9 cellular contexts compared by ENCODE assay signal in genomic region chrX:47216393-47216925, GRCh38. TPM values are rescaled to one million over a fixed set of nuclear protein-coding genes. Genes with fewer than 3 reads are reported as not detected.
DNase-seq lines count a peak whose midpoint lies in the region; ATAC-seq and TF ChIP-seq lines count a peak whose summit lies in the region.
"Had no signal": no experiment of that assay in that cellular context is flagged by ENCODE, and none has a peak within 500 bp of the region (broad histone marks: within the 10 kb centered on the region; RNA-seq: fewer than 3 reads in every experiment).

No MANE protein-coding gene starts in this region.

- H3K27me3 Mint-ChIP-seq in CD8-positive, alpha-beta T cell (ENCODE audit: low read depth) = no peaks in the 10 kb centered on the region

- peaks cover 17% of the 10 kb centered on the region for H3K36me3 ChIP-seq in CD8-positive, alpha-beta T cell (ENCODE audit: insufficient read depth, low read length)
- H3K36me3 ChIP-seq in OCI-LY7 (ENCODE audit: insufficient read depth, low read length) = peaks cover 65% of the 10 kb centered on the region
- H3K36me3 ChIP-seq in effector memory CD4-positive, alpha-beta T cell (ENCODE audit: control insufficient read depth, insufficient read depth, low read length) = peaks cover 34% of the 10 kb centered on the region
- H3K36me3 ChIP-seq in osteoblast (ENCODE audit: insufficient read depth, low read length) = peaks cover 49% of the 10 kb centered on the region
- peaks cover 42% of the 10 kb centered on the region for H3K36me3 ChIP-seq in H7 (replicated peaks; ENCODE audit: control insufficient read depth, insufficient read depth, low read length)

- no peaks in the 10 kb centered on the region for H3K9me3 Mint-ChIP-seq in CD8-positive, alpha-beta T cell

- H3K4me3 Mint-ChIP-seq in CD8-positive, alpha-beta T cell = no peak overlapping the region

- H3K4me3 ChIP-seq in CD8-positive, alpha-beta T cell (ENCODE audit: low read depth, low read length) = no peak overlapping the region
- H3K4me3 ChIP-seq in OCI-LY7 (ENCODE audit: low read depth, low read length, poor library complexity, severe bottlenecking) = no peak overlapping the region
- no peak overlapping the region for H3K4me3 ChIP-seq in effector memory CD4-positive, alpha-beta T cell (ENCODE audit: insufficient read depth, low read depth, low read length, poor library complexity, severe bottlenecking)
- H3K4me3 ChIP-seq in osteoblast (ENCODE audit: insufficient read depth, low read length) = no peak overlapping the region
- no peak overlapping the region for H3K4me3 ChIP-seq in H7 (ENCODE audit: insufficient read depth, low read depth, low read length)

- H3K27me3 ChIP-seq in CD8-positive, alpha-beta T cell (ENCODE audit: insufficient read depth, low read length) = no peaks in the 10 kb centered on the region
- H3K27me3 ChIP-seq in effector memory CD4-positive, alpha-beta T cell (replicated peaks; ENCODE audit: control insufficient read depth, insufficient read depth, low read length, poor library complexity, severe bottlenecking) = no peaks in the 10 kb centered on the region
- H3K27me3 ChIP-seq in osteoblast (ENCODE audit: insufficient read depth, low read length) = no peaks in the 10 kb centered on the region
- no peaks in the 10 kb centered on the region for H3K27me3 ChIP-seq in H7 (ENCODE audit: control insufficient read depth, insufficient read depth, low read length)

- POLR2A ChIA-PET in CD8-positive, alpha-beta T cell (lab: Charles Lee) = interaction anchor here (3.8 kb wide), 1 partner anchor 16 kb away, joined by 57 read pairs; the partner anchor contains the start of gene USP11
- POLR2A ChIA-PET in OCI-LY7 (lab: Charles Lee) = no interaction called here

- peaks cover 26% of the 10 kb centered on the region for H3K4me1 ChIP-seq in CD8-positive, alpha-beta T cell (ENCODE audit: insufficient read depth, low read length)
- peaks cover 26% of the 10 kb centered on the region for H3K4me1 ChIP-seq in OCI-LY7 (ENCODE audit: insufficient read depth, low read length, poor library complexity, severe bottlenecking)
- H3K4me1 ChIP-seq in effector memory CD4-positive, alpha-beta T cell (ENCODE audit: control insufficient read depth, insufficient read depth, low read length, poor library complexity, severe bottlenecking) = peaks cover 27% of the 10 kb centered on the region
- H3K4me1 ChIP-seq in osteoblast (ENCODE audit: insufficient read depth, low read length) = peaks cover 31% of the 10 kb centered on the region

- peaks cover 35% of the 10 kb centered on the region for H3K4me1 Mint-ChIP-seq in CD8-positive, alpha-beta T cell (ENCODE audit: low read depth)

- peaks cover 59% of the 10 kb centered on the region for H3K36me3 Mint-ChIP-seq in CD8-positive, alpha-beta T cell

- H3K4me2 ChIP-seq in OCI-LY7 (ENCODE audit: low read length) = peak overlapping the region; percentile 86; the same call in 1 of the 2 replicates
- peak overlapping the region; percentile 92 for H3K4me2 ChIP-seq in osteoblast (ENCODE audit: insufficient read depth, low read length)

- no peak for TF ChIP-seq CTCF in CD8-positive, alpha-beta T cell (IDR thresholded peaks at IDR 0.05)
- no peak for TF ChIP-seq CTCF in OCI-LY7 (conservative IDR thresholded peaks at IDR 0.05; ENCODE audit: low read length)
- TF ChIP-seq CTCF in osteoblast (IDR thresholded peaks at IDR 0.05; ENCODE audit: extremely low read depth, low read depth, low read length) = no peak

- H2AFZ ChIP-seq in OCI-LY7 (ENCODE audit: low read length) = no peak overlapping the region
- H2AFZ ChIP-seq in osteoblast (ENCODE audit: low read length) = no peak overlapping the region

- CTCF ChIA-PET in CD8-positive, alpha-beta T cell (lab: Charles Lee) = interaction anchor here (0.5 kb wide), 1 partner anchor 127 kb away, joined by 3 read pairs; no protein-coding TSS in a partner anchor
- CTCF ChIA-PET in OCI-LY7 (lab: Charles Lee; ENCODE audit: unreplicated experiment) = no interaction called here

- H3K9me2 ChIP-seq in OCI-LY7 (ENCODE audit: insufficient read depth, low read length) = no peaks in the 10 kb centered on the region

- H3K79me2 ChIP-seq in OCI-LY7 (ENCODE audit: insufficient read depth, low read depth, low read length) (peaks cover 29% of the 10 kb centered on the region), osteoblast (ENCODE audit: insufficient read depth, low read length) (peaks cover 32% of the 10 kb centered on the region)

- ATAC-seq in CD8-positive, alpha-beta T cell = no peak
- ATAC-seq in HG02840 (IDR thresholded peaks at IDR 0.05; ENCODE audit: low FRiP score, unreplicated experiment) (no peak), HG03354 (IDR thresholded peaks at IDR 0.05; ENCODE audit: poor library complexity, severe bottlenecking, unreplicated experiment) (no peak)

- H3K27ac Mint-ChIP-seq in CD8-positive, alpha-beta T cell = peak overlapping the region; percentile 98

- H3K9me3 ChIP-seq in CD8-positive, alpha-beta T cell (ENCODE audit: low read length) = no peaks in the 10 kb centered on the region
- H3K9me3 ChIP-seq in OCI-LY7 (ENCODE audit: low read length) (no peaks in the 10 kb centered on the region), osteoblast (ENCODE audit: low read depth, low read length) (no peaks in the 10 kb centered on the region)
- no peaks in the 10 kb centered on the region for H3K9me3 ChIP-seq in effector memory CD4-positive, alpha-beta T cell (ENCODE audit: control insufficient read depth, low read length)

- DNase-seq in CD8-positive, alpha-beta T cell = no peak
- no peak for DNase-seq in OCI-LY7 (ENCODE audit: low spot score)
- no peak for DNase-seq in effector memory CD4-positive, alpha-beta T cell
- DNase-seq in osteoblast (ENCODE audit: insufficient read length, low spot score, missing footprints) = peak; percentile 66
- DNase-seq in NCI-H187 treated with DMSO at 0.1 percent for 48 hours (lab: John Stamatoyannopoulos, UW) = no peak
- no peak for DNase-seq in H7
- DNase-seq: NCI-H1694 had no signal

- no peak overlapping the region for H3K27ac ChIP-seq in CD8-positive, alpha-beta T cell (ENCODE audit: low read depth, low read length)
- H3K27ac ChIP-seq in OCI-LY7 (ENCODE audit: low read depth, low read length, poor library complexity, severe bottlenecking) (peak overlapping the region; percentile 70), osteoblast (ENCODE audit: low read depth, low read length) (peak overlapping the region; percentile 88)
- peak overlapping the region; percentile 88 for H3K27ac ChIP-seq in effector memory CD4-positive, alpha-beta T cell (ENCODE audit: insufficient read depth, low read length, poor library complexity, severe bottlenecking)

- no TSS peak for BruUV-seq in OCI-LY7 (replicated peaks; lab: Mats Ljungman, UMichigan)

- intact Hi-C loops in CD8-positive, alpha-beta T cell (cut with DNase I, micrococcal nuclease) = loop anchor here (1.0 to 5.0 kb wide), 3 partner anchors 22 to 168 kb away; no protein-coding TSS in a partner anchor
- intact Hi-C loops in OCI-LY7 (cut with micrococcal nuclease; ENCODE audit: unreplicated experiment) = no loop called here

- H4K20me1 ChIP-seq in OCI-LY7 (ENCODE audit: insufficient read depth, low read length) (peaks cover 16% of the 10 kb centered on the region), osteoblast (ENCODE audit: insufficient read depth, low read length) (peaks cover 64% of the 10 kb centered on the region)

RNA-seq across cellular contexts. Expression of gene CDK16, which starts 2.0 kb away (rescaled TPM):
- total RNA-seq in CD8-positive, alpha-beta T cell = 100 to 1,000 TPM; 157 to 161 TPM
- total RNA-seq in OCI-LY7 (2014; rRNA removed; shearing (Covaris generic)) = 49.3 and 68.5 TPM in 2 replicates
- total RNA-seq in OCI-LY7 (2022) (86.1 and 98.9 TPM in 2 replicates), osteoblast (61.2 and 65.4 TPM in 2 replicates)
- total RNA-seq in H7 (2014; rRNA removed; shearing (Covaris generic)) = 227 and 270 TPM in 2 replicates

RNA-seq across cellular contexts. Expression of gene USP11, which starts 16.4 kb away (rescaled TPM):
- 100 to 1,000 TPM; 147 to 161 TPM for total RNA-seq in CD8-positive, alpha-beta T cell
- total RNA-seq in OCI-LY7 (2014; rRNA removed; shearing (Covaris generic)) = 46.5 and 49.3 TPM in 2 replicates
- 91.8 and 106 TPM in 2 replicates for total RNA-seq in OCI-LY7 (2022)
- 28.2 and 31.8 TPM in 2 replicates for total RNA-seq in osteoblast
- total RNA-seq in H7 (2014; rRNA removed; shearing (Covaris generic)) = 97.8 and 105 TPM in 2 replicates

RNA-seq across cellular contexts. Expression of gene UBA1, which starts 22.8 kb away (rescaled TPM):
- 10 to 100 TPM; 63.8 to 64.7 TPM for total RNA-seq in CD8-positive, alpha-beta T cell
- 137 and 169 TPM in 2 replicates for total RNA-seq in OCI-LY7 (2014; rRNA removed; shearing (Covaris generic))
- total RNA-seq in OCI-LY7 (2022) = 294 and 296 TPM in 2 replicates
- 142 and 150 TPM in 2 replicates for total RNA-seq in osteoblast
- 427 and 477 TPM in 2 replicates for total RNA-seq in H7 (2014; rRNA removed; shearing (Covaris generic))
